Comparison of ENCODE assay signal across 1 cellular context in genomic region chr15:74540135-74540760, GRCh38.
TF ChIP-seq lines count a peak whose summit lies in the region.

No MANE protein-coding gene starts in this region.

TF ChIP-seq in HepG2, 621 proteins besides CTCF, POLR2A, EP300 and RAD21:
- no peak for TF ChIP-seq FOXK2 (IDR thresholded peaks at IDR 0.05)
- no peak for TF ChIP-seq TMF1 (CRISPR knock-in tag; IDR thresholded peaks at IDR 0.05; ENCODE audit: low read depth)
- no peak for TF ChIP-seq ZNF597 (CRISPR knock-in tag; IDR thresholded peaks at IDR 0.05)
- no peak for TF ChIP-seq LCORL (IDR thresholded peaks at IDR 0.05)
- 0 out of 2 replicates have a peak, but pooled peaks have one; percentile 8 for TF ChIP-seq LCORL (CRISPR knock-in tag; IDR thresholded peaks at IDR 0.05)
- peak; percentile 1; the same call in 1 of the 2 replicates for TF ChIP-seq ZBTB38 (CRISPR knock-in tag; IDR thresholded peaks at IDR 0.05)
- TF ChIP-seq PHF21A (CRISPR knock-in tag; IDR thresholded peaks at IDR 0.05), result 0 out of 2 replicates have a peak, but pooled peaks have one; percentile 2
- no peak for TF ChIP-seq POLR2G (IDR thresholded peaks at IDR 0.05; ENCODE audit: low read depth, low read length)
- no peak for TF ChIP-seq ZNF615 (CRISPR knock-in tag; IDR thresholded peaks at IDR 0.05; ENCODE audit: borderline replicate concordance)
- no peak for TF ChIP-seq MTF2 (CRISPR knock-in tag; IDR thresholded peaks at IDR 0.05; ENCODE audit: borderline replicate concordance)
- TF ChIP-seq RFX1 (IDR thresholded peaks at IDR 0.05), result no peak
- TF ChIP-seq, protein P1, sequence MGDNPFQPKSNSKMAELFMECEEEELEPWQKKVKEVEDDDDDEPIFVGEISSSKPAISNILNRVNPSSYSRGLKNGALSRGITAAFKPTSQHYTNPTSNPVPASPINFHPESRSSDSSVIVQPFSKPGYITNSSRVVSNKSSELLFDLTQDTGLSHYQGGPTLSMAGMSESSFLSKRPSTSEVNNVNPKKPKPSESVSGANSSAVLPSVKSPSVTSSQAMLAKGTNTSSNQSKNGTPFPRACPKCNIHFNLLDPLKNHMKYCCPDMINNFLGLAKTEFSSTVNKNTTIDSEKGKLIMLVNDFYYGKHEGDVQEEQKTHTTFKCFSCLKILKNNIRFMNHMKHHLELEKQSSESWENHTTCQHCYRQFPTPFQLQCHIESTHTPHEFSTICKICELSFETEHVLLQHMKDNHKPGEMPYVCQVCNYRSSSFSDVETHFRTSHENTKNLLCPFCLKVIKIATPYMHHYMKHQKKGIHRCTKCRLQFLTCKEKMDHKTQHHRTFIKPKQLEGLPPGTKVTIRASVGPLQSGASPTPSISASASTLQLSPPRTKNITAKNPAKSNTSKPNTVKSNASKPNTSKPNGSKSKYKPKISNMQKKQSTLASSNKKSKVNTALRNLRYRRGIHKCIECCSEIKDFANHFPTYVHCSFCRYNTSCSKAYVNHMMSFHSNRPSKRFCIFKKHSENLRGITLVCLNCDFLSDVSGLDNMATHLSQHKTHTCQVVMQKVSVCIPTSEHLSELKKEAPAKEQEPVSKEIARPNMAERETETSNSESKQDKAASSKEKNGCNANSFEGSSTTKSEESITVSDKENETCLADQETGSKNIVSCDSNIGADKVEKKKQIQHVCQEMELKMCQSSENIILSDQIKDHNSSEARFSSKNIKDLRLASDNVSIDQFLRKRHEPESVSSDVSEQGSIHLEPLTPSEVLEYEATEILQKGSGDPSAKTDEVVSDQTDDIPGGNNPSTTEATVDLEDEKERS (CRISPR knock-in tag; IDR thresholded peaks at IDR 0.05), result no peak
- TF ChIP-seq PLSCR1 (CRISPR knock-in tag; IDR thresholded peaks at IDR 0.05; ENCODE audit: borderline replicate concordance), result no peak
- no peak for TF ChIP-seq YEATS2 (CRISPR knock-in tag; IDR thresholded peaks at IDR 0.05; ENCODE audit: borderline replicate concordance)
- 0 out of 2 replicates have a peak, but pooled peaks have one; percentile 20 for TF ChIP-seq MEF2D (CRISPR knock-in tag; IDR thresholded peaks at IDR 0.05)
- TF ChIP-seq, protein P2, sequence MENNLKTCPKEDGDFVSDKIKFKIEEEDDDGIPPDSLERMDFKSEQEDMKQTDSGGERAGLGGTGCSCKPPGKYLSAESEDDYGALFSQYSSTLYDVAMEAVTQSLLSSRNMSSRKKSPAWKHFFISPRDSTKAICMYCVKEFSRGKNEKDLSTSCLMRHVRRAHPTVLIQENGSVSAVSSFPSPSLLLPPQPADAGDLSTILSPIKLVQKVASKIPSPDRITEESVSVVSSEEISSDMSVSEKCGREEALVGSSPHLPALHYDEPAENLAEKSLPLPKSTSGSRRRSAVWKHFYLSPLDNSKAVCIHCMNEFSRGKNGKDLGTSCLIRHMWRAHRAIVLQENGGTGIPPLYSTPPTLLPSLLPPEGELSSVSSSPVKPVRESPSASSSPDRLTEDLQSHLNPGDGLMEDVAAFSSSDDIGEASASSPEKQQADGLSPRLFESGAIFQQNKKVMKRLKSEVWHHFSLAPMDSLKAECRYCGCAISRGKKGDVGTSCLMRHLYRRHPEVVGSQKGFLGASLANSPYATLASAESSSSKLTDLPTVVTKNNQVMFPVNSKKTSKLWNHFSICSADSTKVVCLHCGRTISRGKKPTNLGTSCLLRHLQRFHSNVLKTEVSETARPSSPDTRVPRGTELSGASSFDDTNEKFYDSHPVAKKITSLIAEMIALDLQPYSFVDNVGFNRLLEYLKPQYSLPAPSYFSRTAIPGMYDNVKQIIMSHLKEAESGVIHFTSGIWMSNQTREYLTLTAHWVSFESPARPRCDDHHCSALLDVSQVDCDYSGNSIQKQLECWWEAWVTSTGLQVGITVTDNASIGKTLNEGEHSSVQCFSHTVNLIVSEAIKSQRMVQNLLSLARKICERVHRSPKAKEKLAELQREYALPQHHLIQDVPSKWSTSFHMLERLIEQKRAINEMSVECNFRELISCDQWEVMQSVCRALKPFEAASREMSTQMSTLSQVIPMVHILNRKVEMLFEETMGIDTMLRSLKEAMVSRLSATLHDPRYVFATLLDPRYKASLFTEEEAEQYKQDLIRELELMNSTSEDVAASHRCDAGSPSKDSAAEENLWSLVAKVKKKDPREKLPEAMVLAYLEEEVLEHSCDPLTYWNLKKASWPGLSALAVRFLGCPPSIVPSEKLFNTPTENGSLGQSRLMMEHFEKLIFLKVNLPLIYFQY (CRISPR knock-in tag; IDR thresholded peaks at IDR 0.05; ENCODE audit: borderline replicate concordance), result no peak
- TF ChIP-seq ZFY (CRISPR knock-in tag; IDR thresholded peaks at IDR 0.05), result 0 out of 2 replicates have a peak, but pooled peaks have one; percentile 25
- no peak for TF ChIP-seq NFIC (IDR thresholded peaks at IDR 0.05; ENCODE audit: low read length)
- TF ChIP-seq ARNT (IDR thresholded peaks at IDR 0.05), result no peak
- 0 out of 2 replicates have a peak, but pooled peaks have one; percentile 28 for TF ChIP-seq NFAT5 (CRISPR knock-in tag; IDR thresholded peaks at IDR 0.05)
- TF ChIP-seq SALL1 (CRISPR knock-in tag; IDR thresholded peaks at IDR 0.05), result 0 out of 2 replicates have a peak, but pooled peaks have one; percentile 2
- TF ChIP-seq SPEN (CRISPR knock-in tag; IDR thresholded peaks at IDR 0.05; ENCODE audit: low read depth), result peak; percentile 5; the same call in 1 of the 2 replicates
- TF ChIP-seq ZSCAN31 (CRISPR knock-in tag; IDR thresholded peaks at IDR 0.05; ENCODE audit: low read depth), result peak; percentile 24; the same call in 1 of the 2 replicates
- TF ChIP-seq, protein P3, sequence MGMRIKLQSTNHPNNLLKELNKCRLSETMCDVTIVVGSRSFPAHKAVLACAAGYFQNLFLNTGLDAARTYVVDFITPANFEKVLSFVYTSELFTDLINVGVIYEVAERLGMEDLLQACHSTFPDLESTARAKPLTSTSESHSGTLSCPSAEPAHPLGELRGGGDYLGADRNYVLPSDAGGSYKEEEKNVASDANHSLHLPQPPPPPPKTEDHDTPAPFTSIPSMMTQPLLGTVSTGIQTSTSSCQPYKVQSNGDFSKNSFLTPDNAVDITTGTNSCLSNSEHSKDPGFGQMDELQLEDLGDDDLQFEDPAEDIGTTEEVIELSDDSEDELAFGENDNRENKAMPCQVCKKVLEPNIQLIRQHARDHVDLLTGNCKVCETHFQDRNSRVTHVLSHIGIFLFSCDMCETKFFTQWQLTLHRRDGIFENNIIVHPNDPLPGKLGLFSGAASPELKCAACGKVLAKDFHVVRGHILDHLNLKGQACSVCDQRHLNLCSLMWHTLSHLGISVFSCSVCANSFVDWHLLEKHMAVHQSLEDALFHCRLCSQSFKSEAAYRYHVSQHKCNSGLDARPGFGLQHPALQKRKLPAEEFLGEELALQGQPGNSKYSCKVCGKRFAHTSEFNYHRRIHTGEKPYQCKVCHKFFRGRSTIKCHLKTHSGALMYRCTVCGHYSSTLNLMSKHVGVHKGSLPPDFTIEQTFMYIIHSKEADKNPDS (CRISPR knock-in tag; IDR thresholded peaks at IDR 0.05), result no peak
- no peak for TF ChIP-seq HIC2 (CRISPR knock-in tag; IDR thresholded peaks at IDR 0.05; ENCODE audit: low read depth)
- 0 out of 2 replicates have a peak, but pooled peaks have one; percentile 15 for TF ChIP-seq SNAPC2 (CRISPR knock-in tag; IDR thresholded peaks at IDR 0.05)
- no peak for TF ChIP-seq ZNF7 (CRISPR knock-in tag; IDR thresholded peaks at IDR 0.05)
- no peak for TF ChIP-seq BRF2 (CRISPR knock-in tag; IDR thresholded peaks at IDR 0.05)
- TF ChIP-seq CREB1 (IDR thresholded peaks at IDR 0.05), result 0 out of 2 replicates have a peak, but pooled peaks have one; percentile 11
- TF ChIP-seq CREB1 (CRISPR knock-in tag; IDR thresholded peaks at IDR 0.05), result no peak
- 0 out of 2 replicates have a peak, but pooled peaks have one; percentile 11 for TF ChIP-seq HOXA5 (CRISPR knock-in tag; IDR thresholded peaks at IDR 0.05)
- TF ChIP-seq KLF15 (CRISPR knock-in tag; IDR thresholded peaks at IDR 0.05; ENCODE audit: borderline replicate concordance), result no peak
